1 cellular context compared by ENCODE assay signal in genomic region chr7:27923308-27923980, GRCh38.
TF ChIP-seq lines count a peak whose summit lies in the region.

No MANE protein-coding gene starts in this region.

TF ChIP-seq in GM12878, 131 proteins besides CTCF, POLR2A, EP300 and RAD21:
- TF ChIP-seq, protein P1, sequence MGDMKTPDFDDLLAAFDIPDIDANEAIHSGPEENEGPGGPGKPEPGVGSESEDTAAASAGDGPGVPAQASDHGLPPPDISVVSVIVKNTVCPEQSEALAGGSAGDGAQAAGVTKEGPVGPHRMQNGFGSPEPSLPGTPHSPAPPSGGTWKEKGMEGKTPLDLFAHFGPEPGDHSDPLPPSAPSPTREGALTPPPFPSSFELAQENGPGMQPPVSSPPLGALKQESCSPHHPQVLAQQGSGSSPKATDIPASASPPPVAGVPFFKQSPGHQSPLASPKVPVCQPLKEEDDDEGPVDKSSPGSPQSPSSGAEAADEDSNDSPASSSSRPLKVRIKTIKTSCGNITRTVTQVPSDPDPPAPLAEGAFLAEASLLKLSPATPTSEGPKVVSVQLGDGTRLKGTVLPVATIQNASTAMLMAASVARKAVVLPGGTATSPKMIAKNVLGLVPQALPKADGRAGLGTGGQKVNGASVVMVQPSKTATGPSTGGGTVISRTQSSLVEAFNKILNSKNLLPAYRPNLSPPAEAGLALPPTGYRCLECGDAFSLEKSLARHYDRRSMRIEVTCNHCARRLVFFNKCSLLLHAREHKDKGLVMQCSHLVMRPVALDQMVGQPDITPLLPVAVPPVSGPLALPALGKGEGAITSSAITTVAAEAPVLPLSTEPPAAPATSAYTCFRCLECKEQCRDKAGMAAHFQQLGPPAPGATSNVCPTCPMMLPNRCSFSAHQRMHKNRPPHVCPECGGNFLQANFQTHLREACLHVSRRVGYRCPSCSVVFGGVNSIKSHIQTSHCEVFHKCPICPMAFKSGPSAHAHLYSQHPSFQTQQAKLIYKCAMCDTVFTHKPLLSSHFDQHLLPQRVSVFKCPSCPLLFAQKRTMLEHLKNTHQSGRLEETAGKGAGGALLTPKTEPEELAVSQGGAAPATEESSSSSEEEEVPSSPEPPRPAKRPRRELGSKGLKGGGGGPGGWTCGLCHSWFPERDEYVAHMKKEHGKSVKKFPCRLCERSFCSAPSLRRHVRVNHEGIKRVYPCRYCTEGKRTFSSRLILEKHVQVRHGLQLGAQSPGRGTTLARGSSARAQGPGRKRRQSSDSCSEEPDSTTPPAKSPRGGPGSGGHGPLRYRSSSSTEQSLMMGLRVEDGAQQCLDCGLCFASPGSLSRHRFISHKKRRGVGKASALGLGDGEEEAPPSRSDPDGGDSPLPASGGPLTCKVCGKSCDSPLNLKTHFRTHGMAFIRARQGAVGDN (IDR thresholded peaks at IDR 0.05): 0 out of 2 replicates have a peak, but pooled peaks have one; percentile 22
- TF ChIP-seq POU2F2 (IDR thresholded peaks at IDR 0.05; ENCODE audit: borderline replicate concordance, low read depth, low read length) (peak; percentile 33; the same call in 1 of the 3 replicates), WRNIP1 (IDR thresholded peaks at IDR 0.05; ENCODE audit: borderline replicate concordance, low read depth, low read length) (no peak), SP1 (IDR thresholded peaks at IDR 0.05; ENCODE audit: low read depth, low read length) (no peak)
